1 cellular context compared by ENCODE assay signal in genomic region chr5:136073714-136074113, GRCh38.
TF ChIP-seq lines count a peak whose summit lies in the region.

No MANE protein-coding gene starts in this region.

TF ChIP-seq in A549, 52 proteins besides CTCF, POLR2A, EP300 and RAD21 (continued from another document):
- TF ChIP-seq POLR2AphosphoS2 (conservative IDR thresholded peaks at IDR 0.05; ENCODE audit: low read length), result peak; percentile 90; the same call in 1 of the 2 replicates
- no peak for TF ChIP-seq EHF (CRISPR knock-in tag; IDR thresholded peaks at IDR 0.05)
- 0 out of 2 replicates have a peak, but pooled peaks have one; percentile 14 for TF ChIP-seq MAX (IDR thresholded peaks at IDR 0.05)
- TF ChIP-seq ATOH8 (CRISPR knock-in tag; IDR thresholded peaks at IDR 0.05; ENCODE audit: low read depth), result no peak
- no peak for TF ChIP-seq MAFK (IDR thresholded peaks at IDR 0.05; ENCODE audit: partially characterized antibody)
- peak; percentile 27; the same call in 1 of the 2 replicates for TF ChIP-seq PBX3 (IDR thresholded peaks at IDR 0.05)
- TF ChIP-seq HOXB13 (CRISPR knock-in tag; IDR thresholded peaks at IDR 0.05; ENCODE audit: low read depth), result no peak
- no peak for TF ChIP-seq ZSCAN20 (CRISPR knock-in tag; IDR thresholded peaks at IDR 0.05)
- TF ChIP-seq RCOR1 (IDR thresholded peaks at IDR 0.05; ENCODE audit: low read depth, low read length), result no peak
- TF ChIP-seq RARB (CRISPR knock-in tag; IDR thresholded peaks at IDR 0.05), result no peak
- TF ChIP-seq HES2 (IDR thresholded peaks at IDR 0.05), result no peak
- TF ChIP-seq CHD4 (IDR thresholded peaks at IDR 0.05; ENCODE audit: borderline replicate concordance), result no peak
- TF ChIP-seq HOXB5 (CRISPR knock-in tag; IDR thresholded peaks at IDR 0.05), result no peak
- TF ChIP-seq EHMT2 (IDR thresholded peaks at IDR 0.05; ENCODE audit: low read depth), result no peak
- TF ChIP-seq NR3C1 (IDR thresholded peaks at IDR 0.05), result no peak
- peak; percentile 72; the same call in 1 of the 2 replicates for TF ChIP-seq TFCP2L1 (CRISPR knock-in tag; IDR thresholded peaks at IDR 0.05)
- TF ChIP-seq FOSL2 (IDR thresholded peaks at IDR 0.05), result no peak
- no peak for TF ChIP-seq FOSL2 (CRISPR knock-in tag; IDR thresholded peaks at IDR 0.05)
